In the genomic region with DNA sequence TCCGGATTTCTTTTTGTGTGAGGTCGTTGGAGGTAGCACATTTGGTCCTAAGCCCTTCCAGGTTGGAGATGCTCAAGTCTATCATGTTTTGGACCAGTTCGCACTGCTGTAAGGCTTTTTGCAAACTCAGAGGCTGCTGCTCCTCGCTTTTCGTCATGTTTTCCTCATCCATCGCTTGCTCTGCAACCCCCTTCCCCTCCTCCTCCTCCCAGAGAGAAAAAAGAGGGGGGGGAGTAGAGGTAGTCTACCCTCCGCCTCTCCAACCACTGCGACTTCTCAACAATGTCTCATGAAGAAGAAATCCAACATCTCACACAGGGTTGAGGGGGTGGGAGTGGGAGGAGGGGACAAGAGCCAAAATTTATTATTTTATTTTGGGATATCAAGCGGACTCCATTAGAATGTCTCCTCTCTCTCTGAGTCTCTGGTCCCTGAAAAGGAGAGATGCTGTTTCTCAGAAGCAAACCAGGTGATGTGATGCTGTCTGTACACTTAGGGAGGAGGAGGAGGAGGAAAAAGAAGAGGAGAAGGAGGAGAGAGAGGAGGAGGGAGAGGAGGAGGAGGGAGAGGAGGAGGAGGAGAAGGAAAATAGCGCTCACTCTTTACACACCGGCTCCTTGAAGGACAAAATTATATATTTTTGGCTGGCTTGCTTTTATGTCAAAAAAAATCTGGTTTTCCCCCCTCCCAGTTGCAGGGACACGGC, we compare ENCODE assay signal across 10 cellular contexts. TPM values are rescaled to one million over a fixed set of nuclear protein-coding genes. Genes with fewer than 3 reads are reported as not detected.
A peak's percentile ranks its signal among the peaks of the same experiment; 100 is the strongest.
DNase-seq lines count a peak whose midpoint lies in the region; ATAC-seq and TF ChIP-seq lines count a peak whose summit lies in the region.
"Had no signal": no experiment of that assay in that cellular context is flagged by ENCODE, and none has a peak within 500 bp of the region (broad histone marks: within the 10 kb centered on the region; RNA-seq: fewer than 3 reads in every experiment).

No MANE protein-coding gene starts in this region.

- TF ChIP-seq EP300 in sigmoid colon (IDR thresholded peaks at IDR 0.05) = no peak

- BruUV-seq in PC-3 (replicated peaks; lab: Mats Ljungman, UMichigan) = TSS peak; percentile 33

- peak overlapping the region; percentile 94 for H3K4me2 ChIP-seq in PC-3 (ENCODE audit: low read length)

- 0 out of 2 replicates have a peak, but pooled peaks cover 9% of the 10 kb centered on the region for H3K79me2 ChIP-seq in PC-3 (ENCODE audit: low read length)

- TF ChIP-seq POLR2A in sigmoid colon (IDR thresholded peaks at IDR 0.05) = no peak

- H4K20me1 ChIP-seq in PC-3 (ENCODE audit: low read length) = no peaks in the 10 kb centered on the region

- no peaks in the 10 kb centered on the region for H3K9me2 ChIP-seq in PC-3 (replicated peaks; ENCODE audit: low read length)

- peak overlapping the region; percentile 78 for H3K9ac ChIP-seq in PC-3 (ENCODE audit: low read length)

- intact Hi-C loops in PC-3 (cut with micrococcal nuclease) = loop anchor here (2.0 to 5.0 kb wide), 3 partner anchors 19 to 111 kb away; no protein-coding TSS in a partner anchor
- intact Hi-C loops in sigmoid colon (cut with DNase I) = no loop called here

- H3K4me3 ChIP-seq in PC-3 (ENCODE audit: low read length) = peak overlapping the region; percentile 89
- H3K4me3 ChIP-seq in esophagus (ENCODE audit: low read depth in 1 of 2, low read length in 2 of 2) = peak overlapping the region; percentile 52 to 55
- H3K4me3 ChIP-seq in sigmoid colon = peak overlapping the region in 2 of 4 donors; percentile 27 to 34

- H3K27me3 ChIP-seq in PC-3 (ENCODE audit: low read length) = no peaks in the 10 kb centered on the region
- no peaks in the 10 kb centered on the region for H3K27me3 ChIP-seq in esophagus (ENCODE audit: control insufficient read depth in 1 of 2, insufficient read depth in 2 of 2, low read length in 2 of 2)
- peaks cover 6 to 41% (median 29%) of the 10 kb centered on the region in 3 donors for H3K27me3 ChIP-seq in sigmoid colon

- TF ChIP-seq CTCF in PC-3 (conservative IDR thresholded peaks at IDR 0.05; ENCODE audit: low read depth, low read length) (no peak), sigmoid colon (IDR thresholded peaks at IDR 0.05) (no peak)

- H3K4me1 ChIP-seq in PC-3 (ENCODE audit: insufficient read depth, low read length) (peaks cover 24% of the 10 kb centered on the region), esophagus (ENCODE audit: control insufficient read depth in 2 of 2, insufficient read depth in 2 of 2, low read length in 1 of 2) (peaks cover 0 to 3% of the 10 kb centered on the region in 2 donors), sigmoid colon (peaks cover 0 to 8% (median 7%) of the 10 kb centered on the region in 4 donors)
- H3K4me1 ChIP-seq: BE2C had no signal

- ATAC-seq in PC-3 (no peak; the same call in 1 of the 2 replicates), GM21717 (IDR thresholded peaks at IDR 0.05; ENCODE audit: unreplicated experiment) (no peak)

- POLR2A ChIA-PET in PC-3 (lab: Charles Lee; ENCODE audit: unreplicated experiment) = no interaction called here

- DNase-seq in NCI-H187 (lab: John Stamatoyannopoulos, UW) = peak; percentile 6 to 43
- DNase-seq in NCI-H187 treated with DMSO at 0.1 percent for 48 hours (lab: John Stamatoyannopoulos, UW) = no peak
- no peak for DNase-seq in PC-3
- DNase-seq in sigmoid colon = peak; percentile 5
- no peak for DNase-seq in activated effector memory CD4-positive, alpha-beta T cell treated with anti-CD3 and anti-CD28 coated beads, Interleukin-2, amount 50 U/mL, for 16 hours
- no peak for DNase-seq in HCEC 1CT

- H3K9me3 ChIP-seq in PC-3 (ENCODE audit: low read length) (peaks cover 4% of the 10 kb centered on the region; the same call in 1 of the 2 replicates), esophagus (ENCODE audit: control insufficient read depth in 2 of 2, insufficient read depth in 1 of 2, low read depth in 1 of 2, low read length in 1 of 2) (peaks cover 0 to 8% of the 10 kb centered on the region in 2 donors), sigmoid colon (peaks cover 0 to 10% (median 1%) of the 10 kb centered on the region in 4 donors)
- H3K9me3 ChIP-seq: BE2C had no signal

- H3K36me3 ChIP-seq in PC-3 (ENCODE audit: low read depth, low read length) (no peaks in the 10 kb centered on the region), esophagus (ENCODE audit: control insufficient read depth in 2 of 2, insufficient read depth in 2 of 2, low read length in 1 of 2) (no peaks in the 10 kb centered on the region), sigmoid colon (no peaks in the 10 kb centered on the region)
- H3K36me3 ChIP-seq: BE2C had no signal

- 3 to 4% methylated on average over 12 of the region's 12 CpGs for WGBS in esophagus, 2 donors
- WGBS in sigmoid colon, 2 donors = 5% methylated on average over 12 of the region's 12 CpGs

- H3F3A ChIP-seq in PC-3 (ENCODE audit: low read length, unreplicated experiment) = no peaks in the 10 kb centered on the region

- peak overlapping the region; percentile 90 for H2AFZ ChIP-seq in PC-3 (ENCODE audit: low read length)

- peak overlapping the region; percentile 68 for H3K27ac ChIP-seq in PC-3 (ENCODE audit: low read length)
- H3K27ac ChIP-seq in esophagus (ENCODE audit: low read depth in 2 of 2, low read length in 1 of 2) = no peak overlapping the region
- H3K27ac ChIP-seq in sigmoid colon = no peak overlapping the region

- CTCF ChIA-PET in PC-3 (lab: Charles Lee) = no interaction called here

RNA-seq across cellular contexts. Expression of a gene that starts 0.6 kb away (rescaled TPM):
- 0.80 and 2.8 TPM in 2 replicates for total RNA-seq in PC-3 (2014; rRNA removed)
- under 1 TPM; 0.01 to 0.04 TPM for polyA plus RNA-seq in esophagus
- 1 to 10 TPM in 1 of 4 donors, under 1 TPM in 3; under 0.01 to 1.1 (median 0.38) TPM for total RNA-seq in sigmoid colon
- polyA plus RNA-seq in sigmoid colon = under 1 TPM; under 0.01 to 0.58 (median 0.46) TPM
- total RNA-seq: activated B cell treated with CpG ODN at 0.5 μM for 24 hours had no signal

RNA-seq across cellular contexts. Expression of a gene that starts 48.3 kb away (rescaled TPM):
- 86.4 and 100 TPM in 2 replicates for total RNA-seq in PC-3 (2014; rRNA removed)
- polyA plus RNA-seq in esophagus = 10 to 100 TPM in 1 of 2 donors, 1 to 10 TPM in 1; 7.8 to 13.8 TPM
- 10 to 100 TPM in 2 of 4 donors, 1 to 10 TPM in 2; 6.9 to 12.7 (median 9.7) TPM for total RNA-seq in sigmoid colon
- 10 to 100 TPM in 2 of 3 donors, 1 to 10 TPM in 1; 9.5 to 15.1 (median 12.0) TPM for polyA plus RNA-seq in sigmoid colon

Comparison
In these comparisons a context has a peak if more than half of its experiments do, and no peak if none do; other contexts are left out.
1. DNase-seq: peak in NCI-H187 (2 of 2) and sigmoid colon (single experiment); none in NCI-H187 treated with DMSO at 0.1 percent for 48 hours (single experiment), PC-3 (single experiment), activated effector memory CD4-positive, alpha-beta T cell treated with anti-CD3 and anti-CD28 coated beads, Interleukin-2, amount 50 U/mL, for 16 hours (single experiment) and HCEC 1CT (single experiment).